In genomic region chr3:73547427-73548036, GRCh38 we compare ENCODE assay signal across 8 cellular contexts.
DNase-seq lines count a peak whose midpoint lies in the region; ATAC-seq, FAIRE-seq and TF ChIP-seq lines count a peak whose summit lies in the region.
"Had no signal": no experiment of that assay in that cellular context is flagged by ENCODE, and none has a peak within 500 bp of the region (broad histone marks: within the 10 kb centered on the region; RNA-seq: fewer than 3 reads in every experiment).

No MANE protein-coding gene starts in this region.

- H3K4me3 ChIP-seq in MG63 (no peak overlapping the region), colonic mucosa (no peak overlapping the region), tibial nerve (no peak overlapping the region), SJCRH30 (no peak overlapping the region)

- TF ChIP-seq CTCF in colonic mucosa (IDR thresholded peaks at IDR 0.05) (no peak), tibial nerve (IDR thresholded peaks at IDR 0.05) (no peak)

- H3K27me3 ChIP-seq in MG63 (no peaks in the 10 kb centered on the region), colonic mucosa (no peaks in the 10 kb centered on the region), tibial nerve (no peaks in the 10 kb centered on the region), SJCRH30 (no peaks in the 10 kb centered on the region)

- H3K4me1 ChIP-seq in colonic mucosa (no peaks in the 10 kb centered on the region), tibial nerve (peaks cover 0 to 64% (median 24%) of the 10 kb centered on the region in 4 donors), SJCRH30 (peaks cover 6% of the 10 kb centered on the region)

- H3K9ac ChIP-seq in colonic mucosa (ENCODE audit: low read depth in 2 of 2, low read length in 2 of 2), result peak overlapping the region in 1 of 2 donors; percentile 19

- TF ChIP-seq POLR2A in tibial nerve (IDR thresholded peaks at IDR 0.05), result no peak
- TF ChIP-seq POLR2A in GM12892 (IDR thresholded peaks at IDR 0.05; ENCODE audit: low read depth, low read length), result no peak

- intact Hi-C loops in colonic mucosa (cut with DNase I), result no loop called here

- H3K9me3 ChIP-seq in MG63 (no peaks in the 10 kb centered on the region), colonic mucosa (no peaks in the 10 kb centered on the region), tibial nerve (no peaks in the 10 kb centered on the region), SJCRH30 (replicated peaks) (no peaks in the 10 kb centered on the region)

- TF ChIP-seq EP300 in tibial nerve (IDR thresholded peaks at IDR 0.05), result no peak

- DNase-seq in MG63, result peak; percentile 69
- peak; percentile 29 for DNase-seq in colonic mucosa
- peak; percentile 53 for DNase-seq in left kidney (ENCODE audit: low read depth, low spot score)
- no peak for DNase-seq in tibial nerve (ENCODE audit: low spot score in 2 of 2)
- no peak for DNase-seq in SJCRH30
- no peak for DNase-seq in GM12892 (ENCODE audit: insufficient read length)
- DNase-seq: activated CD4-positive, alpha-beta T cell treated with anti-CD3 and anti-CD28 coated beads, Interleukin-2, amount 10 ng/mL, durations not matched to agents 24 days and 14 days had no signal

- no peak for FAIRE-seq in GM12892 (lab: Jason Lieb, UNC)

- H3K36me3 ChIP-seq in MG63, result peaks cover 5% of the 10 kb centered on the region
- no peaks in the 10 kb centered on the region for H3K36me3 ChIP-seq in colonic mucosa
- H3K36me3 ChIP-seq in tibial nerve, result no peaks in the 10 kb centered on the region
- no peaks in the 10 kb centered on the region for H3K36me3 ChIP-seq in SJCRH30

- WGBS in tibial nerve, 2 donors, result 46 to 51% methylated on average over 6 of the region's 6 CpGs

- no peak for ATAC-seq in HG03135 (IDR thresholded peaks at IDR 0.05; ENCODE audit: unreplicated experiment)

- H3K27ac ChIP-seq in colonic mucosa (peak overlapping the region; percentile 37), tibial nerve (peak overlapping the region in 3 of 4 donors; percentile 10 to 83 (median 64)), SJCRH30 (no peak overlapping the region)

Comparison
In these comparisons a context has a peak if more than half of its experiments do, and no peak if none do; other contexts are left out.
1. DNase-seq: peak in MG63 (single experiment), colonic mucosa (single experiment) and left kidney (single experiment); none in tibial nerve (0 of 2), SJCRH30 (0 of 2) and GM12892 (single experiment).